ENCODE assay signal across 27 cellular contexts in genomic region chr16:12627394-12627793, GRCh38.
DNase-seq lines count a peak whose midpoint lies in the region; ATAC-seq, FAIRE-seq and TF ChIP-seq lines count a peak whose summit lies in the region.
"Had no signal": no experiment of that assay in that cellular context is flagged by ENCODE, and none has a peak within 500 bp of the region (broad histone marks: within the 10 kb centered on the region; RNA-seq: fewer than 3 reads in every experiment).

No MANE protein-coding gene starts in this region.

- TF ChIP-seq EP300 in K562 (IDR thresholded peaks at IDR 0.05; ENCODE audit: low read length), result no peak

- H3K36me3 Mint-ChIP-seq in nephron progenitor cell (ENCODE audit: low read depth), result no peaks in the 10 kb centered on the region
- peaks cover 2% of the 10 kb centered on the region for H3K36me3 Mint-ChIP-seq in activated naive CD8-positive, alpha-beta T cell treated with anti-CD3 and anti-CD28 coated beads, Interleukin-2, amount 50 U/mL, for 24 hours (ENCODE audit: low read depth)
- H3K36me3 Mint-ChIP-seq: CD8-positive, alpha-beta memory T cell had no signal

- H3K27ac ChIP-seq in HCT116 (ENCODE audit: low read depth, low read length) (no peak overlapping the region), K562 (ENCODE audit: extremely low read depth, low read depth, low read length) (no peak overlapping the region)
- H3K27ac ChIP-seq: HL-60 had no signal

- no peaks in the 10 kb centered on the region for H3K9me1 ChIP-seq in K562 (ENCODE audit: control insufficient read depth, insufficient read depth, low read length)

- TF ChIP-seq POLR2A in HCT116 (IDR thresholded peaks at IDR 0.05; ENCODE audit: borderline replicate concordance, extremely low read depth, insufficient read depth, insufficient read length) (no peak), K562 (conservative IDR thresholded peaks at IDR 0.05) (no peak)

- H3K27me3 Mint-ChIP-seq in nephron progenitor cell (ENCODE audit: low read depth, poor library complexity), result peaks cover 14% of the 10 kb centered on the region
- H3K27me3 Mint-ChIP-seq in activated naive CD8-positive, alpha-beta T cell treated with anti-CD3 and anti-CD28 coated beads, Interleukin-2, amount 50 U/mL, for 24 hours, result peaks cover 4% of the 10 kb centered on the region

- FAIRE-seq in K562 (lab: Jason Lieb, UNC), result peak; percentile 35
- FAIRE-seq: GM12892, GM19239, H54 had no signal

- RAD21 ChIA-PET in HCT116 (lab: Charles Lee; ENCODE audit: low non-redundant PET in 1 of 2, low total read pairs in 2 of 2, uncharacterized antibody in 2 of 2, unreplicated experiment in 2 of 2), result no interaction called here

- CTCF ChIA-PET in HCT116 (lab: Charles Lee) (interaction anchor here (1.2 kb wide), 1 partner anchor 11 kb away, joined by 3 read pairs; no protein-coding TSS in a partner anchor), K562 (lab: Yijun Ruan, JAX; ENCODE audit: low intra/inter-chr PET ratio) (no interaction called here)

- H3K36me3 ChIP-seq in HCT116 (ENCODE audit: control insufficient read depth in 1 of 2, insufficient read depth in 2 of 2, low read length in 2 of 2) (no peaks in the 10 kb centered on the region), K562 (ENCODE audit: control insufficient read depth, insufficient read depth, low read length) (no peaks in the 10 kb centered on the region), BE2C (no peaks in the 10 kb centered on the region)

- H3K27me3 ChIP-seq in HCT116 (ENCODE audit: insufficient read depth, low read length) (no peaks in the 10 kb centered on the region), K562 (ENCODE audit: control insufficient read depth in 2 of 2, insufficient read depth in 2 of 2, low read length in 2 of 2) (peaks cover 0 to 35% of the 10 kb centered on the region in 2 experiments; a peak in 3 of 5 replicates), BE2C (no peaks in the 10 kb centered on the region)

- POLR2A ChIA-PET in HCT116 (lab: Charles Lee) (interaction anchor here (0.6 kb wide), 1 partner anchor 185 kb away, joined by 3 read pairs; no protein-coding TSS in a partner anchor), K562 (lab: Yijun Ruan, JAX) (interaction anchor here (0.9 kb wide), 1 partner anchor 10 kb away, joined by 3 read pairs; no protein-coding TSS in a partner anchor)

- H3K4me2 ChIP-seq in HCT116 (ENCODE audit: low read length) (peak overlapping the region; percentile 26), K562 (ENCODE audit: insufficient read depth, low read length) (no peak overlapping the region)

- DNase-seq in activated CD8-positive, alpha-beta memory T cell treated with anti-CD3 and anti-CD28 coated beads, Interleukin-2, amount 50 U/mL, for 48 hours, result peak; percentile 34
- DNase-seq in activated CD8-positive, alpha-beta memory T cell treated with anti-CD3 and anti-CD28 coated beads, Interleukin-2, amount 50 U/mL, for 4 hours, result no peak
- DNase-seq in HCT116 (ENCODE audit: low read depth, low spot score), result no peak
- no peak for DNase-seq in K562 (ENCODE audit: extremely low read depth in 1 of 4, low spot score in 3 of 4)
- no peak for DNase-seq in nephron progenitor cell
- DNase-seq in activated naive CD8-positive, alpha-beta T cell treated with anti-CD3 and anti-CD28 coated beads, Interleukin-2, amount 50 U/mL, for 24 hours, result no peak
- no peak for DNase-seq in ACHN
- DNase-seq in BE2C, result no peak
- DNase-seq: CD8-positive, alpha-beta memory T cell; DMS 273 treated with DMSO at 0.1 percent for 48 hours; DMS79; Karpas-422; NCI-H1092 treated with DMSO at 0.1 percent for 48 hours; NCI-H1436; NCI-H187; NCI-H2171 treated with DMSO at 0.1 percent for 48 hours; NCI-H345; NCI-H524 treated with DMSO at 0.1 percent for 48 hours; NCI-H774; Right ventricle myocardium superior; RPMI8226 had no signal

- H3K9ac ChIP-seq in HCT116 (ENCODE audit: low read length) (no peak overlapping the region), K562 (ENCODE audit: insufficient read depth in 1 of 2, low read depth in 2 of 2, low read length in 2 of 2) (no peak overlapping the region)

- intact Hi-C loops in HCT116 (cut with micrococcal nuclease), result no loop called here
- intact Hi-C loops in K562 (cut with micrococcal nuclease), result no loop called here

- ATAC-seq in HCT116 (peak; percentile 76), K562 (no peak)
- ATAC-seq in activated naive CD8-positive, alpha-beta T cell treated with anti-CD3 and anti-CD28 coated beads, Interleukin-2, amount 50 U/mL, for 24 hours, result no peak

- in situ Hi-C loops in K562 (cut with MboI), result no loop called here
- in situ Hi-C loops in ACHN (cut with HindIII; ENCODE audit: low pct_ligation_motif_present, low pct_unique_long_range_greater_than_20kb, low sequenced_read_pairs), result no loop called here

- no peak for TF ChIP-seq CTCF in HCT116 (IDR thresholded peaks at IDR 0.05 in 2 of 3, conservative IDR thresholded peaks at IDR 0.05 in 1 of 3; ENCODE audit: borderline replicate concordance in 1 of 3, insufficient read depth in 1 of 3, low read depth in 2 of 3, low read length in 2 of 3)
- TF ChIP-seq CTCF in K562 (IDR thresholded peaks at IDR 0.05 in 2 of 3, conservative IDR thresholded peaks at IDR 0.05 in 1 of 3; ENCODE audit: insufficient read depth in 2 of 3, low read depth in 1 of 3, low read length in 3 of 3), result no peak
- TF ChIP-seq CTCF in nephron progenitor cell (IDR thresholded peaks at IDR 0.05), result no peak
- no peak for TF ChIP-seq CTCF in BE2C (IDR thresholded peaks at IDR 0.05; ENCODE audit: low read depth, low read length)

- H3K4me1 ChIP-seq in HCT116 (ENCODE audit: control insufficient read depth in 1 of 2, insufficient read depth in 2 of 2, low read length in 2 of 2) (peaks cover 12 to 26% of the 10 kb centered on the region in 2 experiments), K562 (replicated peaks in 1 of 2; ENCODE audit: control insufficient read depth in 2 of 2, insufficient read depth in 2 of 2, low read length in 2 of 2) (no peaks in the 10 kb centered on the region; a peak in 1 of 5 replicates), BE2C (no peaks in the 10 kb centered on the region)

- WGBS in K562 (ENCODE audit: insufficient coverage, low coverage, missing lambda C conversion rate), result 0% methylated on average over 3 of the region's 3 CpGs

- H3K9me2 ChIP-seq in HCT116 (ENCODE audit: insufficient read depth), result no peaks in the 10 kb centered on the region

- TF ChIP-seq RAD21 in HCT116 (IDR thresholded peaks at IDR 0.05; ENCODE audit: low read depth), result no peak
- no peak for TF ChIP-seq RAD21 in K562 (CRISPR knock-in tag; conservative IDR thresholded peaks at IDR 0.05 in 1 of 2, IDR thresholded peaks at IDR 0.05 in 1 of 2)

- H3K4me1 Mint-ChIP-seq in nephron progenitor cell, result no peaks in the 10 kb centered on the region
- H3K4me1 Mint-ChIP-seq in activated naive CD8-positive, alpha-beta T cell treated with anti-CD3 and anti-CD28 coated beads, Interleukin-2, amount 50 U/mL, for 24 hours, result peaks cover 4% of the 10 kb centered on the region
- H3K4me1 Mint-ChIP-seq: B cell; CD14-positive monocyte; CD8-positive, alpha-beta memory T cell had no signal

- H3K4me3 Mint-ChIP-seq in nephron progenitor cell, result no peak overlapping the region
- no peak overlapping the region for H3K4me3 Mint-ChIP-seq in activated naive CD8-positive, alpha-beta T cell treated with anti-CD3 and anti-CD28 coated beads, Interleukin-2, amount 50 U/mL, for 24 hours
- H3K4me3 Mint-ChIP-seq: B cell; CD14-positive monocyte; CD8-positive, alpha-beta memory T cell had no signal

- H3K4me3 ChIP-seq in HCT116 (replicated peaks in 1 of 2; ENCODE audit: low read depth in 1 of 2, low read length in 2 of 2) (no peak overlapping the region), K562 (no peak overlapping the region), BE2C (ENCODE audit: low read depth, low read length) (no peak overlapping the region)

- H3K9me3 ChIP-seq in HCT116 (ENCODE audit: control insufficient read depth in 1 of 2, insufficient read depth in 1 of 2, low read depth in 1 of 2, low read length in 2 of 2) (no peaks in the 10 kb centered on the region), K562 (replicated peaks; ENCODE audit: control insufficient read depth, insufficient read depth, low read depth, low read length) (no peaks in the 10 kb centered on the region), BE2C (no peaks in the 10 kb centered on the region)

- H3K27ac Mint-ChIP-seq in nephron progenitor cell, result peak overlapping the region; percentile 52
- no peak overlapping the region for H3K27ac Mint-ChIP-seq in activated naive CD8-positive, alpha-beta T cell treated with anti-CD3 and anti-CD28 coated beads, Interleukin-2, amount 50 U/mL, for 24 hours
- H3K27ac Mint-ChIP-seq: B cell; CD14-positive monocyte; CD8-positive, alpha-beta memory T cell had no signal

- BruUV-seq in HCT116 (replicated peaks; lab: Mats Ljungman, UMichigan) (no TSS peak), K562 (replicated peaks; lab: Mats Ljungman, UMichigan) (no TSS peak)

- H2AFZ ChIP-seq in HCT116 (ENCODE audit: low read depth, low read length, poor library complexity, severe bottlenecking) (no peak overlapping the region), K562 (ENCODE audit: low read depth, low read length) (no peak overlapping the region)

- H3K79me2 ChIP-seq in HCT116 (ENCODE audit: insufficient read depth, low read length) (no peaks in the 10 kb centered on the region), K562 (ENCODE audit: control insufficient read depth, insufficient read depth, low read length) (no peaks in the 10 kb centered on the region)

- H3K9me3 Mint-ChIP-seq in nephron progenitor cell, result no peaks in the 10 kb centered on the region
- H3K9me3 Mint-ChIP-seq in activated naive CD8-positive, alpha-beta T cell treated with anti-CD3 and anti-CD28 coated beads, Interleukin-2, amount 50 U/mL, for 24 hours, result no peaks in the 10 kb centered on the region
- H3K9me3 Mint-ChIP-seq: CD8-positive, alpha-beta memory T cell had no signal

- H4K20me1 ChIP-seq in HCT116 (ENCODE audit: insufficient read depth), result no peaks in the 10 kb centered on the region
- no peaks in the 10 kb centered on the region for H4K20me1 ChIP-seq in K562 (replicated peaks; ENCODE audit: control insufficient read depth, insufficient read depth, low read length)

TF ChIP-seq in HCT116, 20 proteins besides CTCF, POLR2A, EP300 and RAD21 (continues in another document):
- no peak for TF ChIP-seq ATF3 (IDR thresholded peaks at IDR 0.05)

TF ChIP-seq in K562, 482 proteins besides CTCF, POLR2A, EP300 and RAD21 (continues in another document):
- TF ChIP-seq TCF3 (CRISPR knock-in tag; IDR thresholded peaks at IDR 0.05) (peak; percentile 45), FOSL1 (tag; conservative IDR thresholded peaks at IDR 0.05) (peak; percentile 60; the same call in 1 of the 2 replicates), HOMEZ (CRISPR knock-in tag; IDR thresholded peaks at IDR 0.05) (no peak)
